9 cellular contexts compared by ENCODE assay signal in the genomic region with DNA sequence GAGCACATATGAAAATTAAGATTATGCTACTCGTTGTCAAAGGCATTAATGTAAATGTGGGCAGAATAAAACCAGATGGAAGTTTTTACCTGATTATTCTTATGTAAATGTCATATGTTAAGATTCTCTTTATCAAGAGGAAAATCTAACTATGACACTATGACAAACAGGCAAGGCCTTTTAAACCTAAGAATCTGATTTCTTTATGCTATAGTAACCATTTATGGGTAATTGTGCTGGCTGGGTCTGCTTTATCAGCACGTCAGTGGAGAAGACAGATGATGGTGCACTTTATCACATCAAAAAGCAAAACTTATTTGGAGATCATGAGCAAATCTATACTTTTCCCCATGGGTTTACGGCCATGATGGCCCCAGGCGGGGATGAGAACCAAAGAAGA.
"Had no signal": no experiment of that assay in that cellular context is flagged by ENCODE, and none has a peak within 500 bp of the region (broad histone marks: within the 10 kb centered on the region; RNA-seq: fewer than 3 reads in every experiment).

No MANE protein-coding gene starts in this region.

- H3K36me3 ChIP-seq: HAP-1 had no signal

- ATAC-seq: GM23338, HCT116 had no signal

- H3K4me3 ChIP-seq: GM23248, GM23338, HAP-1 had no signal

- H3K9ac ChIP-seq: GM23248 had no signal

- DNase-seq: GM23248, GOT3, H7, H9, HCEC 1CT, HFFc6 had no signal

- H2AFZ ChIP-seq: GM23248, GM23338 had no signal

- H3K4me2 ChIP-seq: GM23338 had no signal

- H3K27ac ChIP-seq: GM23248 had no signal

- H3K9me3 ChIP-seq: HAP-1 had no signal
